In the genomic region with DNA sequence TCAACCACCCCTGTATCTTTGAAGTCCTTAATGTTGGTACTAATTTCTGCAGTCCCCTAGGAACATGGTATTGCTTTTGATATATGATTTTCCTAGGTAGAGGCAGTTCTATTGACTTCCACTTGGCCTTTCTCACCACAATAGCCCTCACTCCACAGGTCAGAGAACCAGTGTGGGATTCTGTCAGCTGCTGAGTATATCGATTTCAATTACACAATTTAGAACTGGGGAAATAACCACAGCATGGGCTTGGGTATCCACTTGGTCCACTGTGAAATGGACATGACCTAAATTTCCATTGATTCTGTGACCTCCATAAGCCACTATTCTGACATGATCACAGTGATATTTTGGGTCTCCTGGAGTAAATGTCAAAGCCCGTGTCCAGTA, we compare ENCODE assay signal across 5 cellular contexts.
"Had no signal": no experiment of that assay in that cellular context is flagged by ENCODE, and none has a peak within 500 bp of the region (broad histone marks: within the 10 kb centered on the region; RNA-seq: fewer than 3 reads in every experiment).

No MANE protein-coding gene starts in this region.

- DNase-seq: H9, HCEC 1CT had no signal

- ATAC-seq: GM23338, HepG2 had no signal

- H3K27ac ChIP-seq: HL-60 had no signal

- H3K4me3 ChIP-seq: GM23338 had no signal
